In the genomic region with DNA sequence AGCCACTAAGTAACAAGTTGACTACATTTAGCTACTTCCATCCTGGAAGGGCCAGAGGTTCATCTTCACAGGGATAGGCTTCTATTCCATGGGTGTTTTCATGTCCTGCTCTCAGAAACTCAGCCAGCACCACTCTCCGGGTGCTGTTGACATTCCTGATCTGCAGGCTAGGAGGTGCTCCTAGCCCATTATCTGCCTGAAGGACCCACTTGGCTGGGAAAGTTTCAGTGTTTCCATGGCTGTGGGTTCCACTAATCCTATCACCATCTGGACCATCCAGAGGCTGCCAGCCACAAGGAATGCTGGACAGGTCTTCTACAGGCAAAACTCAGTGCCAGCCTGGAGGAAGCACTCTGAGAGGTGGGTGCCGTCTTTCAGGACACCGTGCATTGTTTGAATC, we compare ENCODE assay signal across 21 cellular contexts. TPM values are rescaled to one million over a fixed set of nuclear protein-coding genes. Genes with fewer than 3 reads are reported as not detected.
DNase-seq lines count a peak whose midpoint lies in the region; ATAC-seq and TF ChIP-seq lines count a peak whose summit lies in the region.
"Had no signal": no experiment of that assay in that cellular context is flagged by ENCODE, and none has a peak within 500 bp of the region (broad histone marks: within the 10 kb centered on the region; RNA-seq: fewer than 3 reads in every experiment).

No MANE protein-coding gene starts in this region.

- ATAC-seq in lower lobe of right lung (peak; percentile 42 to 60), HG03025 (IDR thresholded peaks at IDR 0.05; ENCODE audit: low FRiP score, unreplicated experiment) (no peak), GM18868 (IDR thresholded peaks at IDR 0.05; ENCODE audit: unreplicated experiment) (no peak)
- ATAC-seq: HCT116 had no signal

- no peak overlapping the region for H3K4me3 ChIP-seq in WERI-Rb-1 (ENCODE audit: low read depth, low read length)
- no peak overlapping the region for H3K4me3 ChIP-seq in lower lobe of right lung
- H3K4me3 ChIP-seq: GM23248 had no signal

- no peak overlapping the region for H3K27ac ChIP-seq in WERI-Rb-1
- H3K27ac ChIP-seq in lower lobe of right lung, result no peak overlapping the region
- H3K27ac ChIP-seq: GM23248 had no signal

- no peaks in the 10 kb centered on the region for H3K4me1 ChIP-seq in lower lobe of right lung

- intact Hi-C loops in lower lobe of right lung (cut with DNase I), result no loop called here

- H3K9me3 ChIP-seq in WERI-Rb-1 (ENCODE audit: severe bottlenecking) (peaks cover 18% of the 10 kb centered on the region), lower lobe of right lung (no peaks in the 10 kb centered on the region)

- no peaks in the 10 kb centered on the region for H3K36me3 ChIP-seq in WERI-Rb-1
- no peaks in the 10 kb centered on the region for H3K36me3 ChIP-seq in lower lobe of right lung

- peak; percentile 77 for DNase-seq in DMS 273 (lab: John Stamatoyannopoulos, UW; ENCODE audit: unreplicated experiment)
- peak; percentile 28 for DNase-seq in DMS 273 treated with DMSO at 0.1 percent for 48 hours (lab: John Stamatoyannopoulos, UW)
- DNase-seq in WERI-Rb-1, result peak; percentile 39
- DNase-seq in lower lobe of right lung, result no peak
- no peak for DNase-seq in GF-D8 (lab: John Stamatoyannopoulos, UW)
- no peak for DNase-seq in T-helper 9 cell
- DNase-seq: C1 segment of cervical spinal cord; Calu3; CD4-positive, alpha-beta memory T cell; COR-L47; DMS79; EL; GDM1; GM23248; H9 had no signal

- TF ChIP-seq CTCF in WERI-Rb-1 (IDR thresholded peaks at IDR 0.05; ENCODE audit: low read depth, low read length), result peak; percentile 39; the same call in 1 of the 2 replicates
- no peak for TF ChIP-seq CTCF in lower lobe of right lung (IDR thresholded peaks at IDR 0.05)

- H3K27me3 ChIP-seq in WERI-Rb-1 (ENCODE audit: insufficient read depth, low read depth, severe bottlenecking) (peaks cover 58% of the 10 kb centered on the region), lower lobe of right lung (ENCODE audit: low read depth) (no peaks in the 10 kb centered on the region)

RNA-seq across cellular contexts. Expression of a gene that starts 45.2 kb away (rescaled TPM):
- 1.8 TPM for total RNA-seq in lower lobe of right lung
- total RNA-seq: A172, A673, GM23248, H4 had no signal

Comparison
In these comparisons a context has a peak if more than half of its experiments do, and no peak if none do; other contexts are left out.
1. DNase-seq: peak in DMS 273 (single experiment), DMS 273 treated with DMSO at 0.1 percent for 48 hours (single experiment) and WERI-Rb-1 (single experiment); none in lower lobe of right lung (single experiment), GF-D8 (single experiment) and T-helper 9 cell (single experiment).
2. ATAC-seq: peak in lower lobe of right lung (2 of 2); none in HG03025 (single experiment) and GM18868 (single experiment).